ENCODE assay signal across 17 cellular contexts in the genomic region with DNA sequence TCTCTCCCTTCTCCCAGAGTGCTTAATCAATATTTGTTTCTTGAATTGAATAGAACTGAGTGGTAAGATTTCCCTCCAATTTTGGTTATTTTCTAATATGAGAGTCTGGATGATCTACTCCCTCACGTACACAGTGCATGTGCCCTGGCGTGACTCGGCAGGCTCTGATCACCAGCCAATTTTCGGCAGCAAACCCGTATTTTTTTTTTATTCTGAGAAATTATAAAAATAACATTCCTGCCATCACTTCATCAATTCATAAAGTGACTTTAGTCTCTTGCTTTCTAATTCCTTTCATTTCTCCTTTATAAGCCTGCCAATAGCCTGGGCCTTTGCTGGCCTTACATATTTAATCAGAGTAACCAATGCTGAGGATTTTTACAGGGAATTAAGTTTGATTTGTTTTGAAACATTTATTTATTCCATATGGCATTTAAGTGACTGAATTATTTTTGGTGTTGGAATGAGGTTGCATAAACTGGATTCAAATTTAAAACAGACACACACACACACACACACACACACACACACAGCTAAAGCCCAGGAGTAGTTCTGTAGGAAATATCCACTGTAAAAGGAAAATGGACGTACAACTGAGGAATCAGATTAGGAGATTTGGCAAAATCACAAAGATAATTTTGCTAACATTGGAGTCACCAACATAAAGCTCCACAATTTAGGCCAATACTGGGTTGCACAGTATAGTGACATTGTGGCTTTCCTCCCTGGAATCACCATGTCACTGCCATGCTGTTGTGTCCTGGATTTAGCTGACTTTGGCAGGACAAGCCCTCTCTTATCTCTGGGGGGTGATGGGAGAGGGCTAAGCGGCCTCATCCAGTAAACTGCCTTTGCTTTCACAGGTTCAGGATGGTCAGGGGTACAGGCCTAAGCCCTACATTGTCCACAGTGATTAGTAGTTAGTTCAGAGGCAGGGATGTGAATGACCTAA.
DNase-seq lines count a peak whose midpoint lies in the region; ATAC-seq and TF ChIP-seq lines count a peak whose summit lies in the region.
"Had no signal": no experiment of that assay in that cellular context is flagged by ENCODE, and none has a peak within 500 bp of the region (broad histone marks: within the 10 kb centered on the region; RNA-seq: fewer than 3 reads in every experiment).

No MANE protein-coding gene starts in this region.

- no peaks in the 10 kb centered on the region for H3K9me3 ChIP-seq in left ventricle myocardium inferior (replicated peaks)
- H3K9me3 ChIP-seq: A549, body of pancreas, ovary, spleen had no signal

- DNase-seq in left cardiac atrium (no peak), left ventricle myocardium inferior (no peak), astrocyte of the hippocampus (ENCODE audit: low read depth, low spot score) (peak; percentile 11), foreskin fibroblast (peak; percentile 56 to 79), DMS153 (lab: John Stamatoyannopoulos, UW) (no peak)
- no peak for DNase-seq in stimulated activated CD4-positive, alpha-beta T cell treated with anti-CD3 and anti-CD28 coated beads, Interleukin-2, amount 100 ng/mL, for 24 hours
- DNase-seq: activated CD4-positive, alpha-beta T cell treated with anti-CD3 and anti-CD28 coated beads, Interleukin-2, amount 10 ng/mL, durations not matched to agents 24 days and 14 days; activated T-cell treated with anti-CD3 and anti-CD28 coated beads, Interleukin-2, amount 50 U/mL, for 4 hours; body of pancreas; NCI-H146; NCI-H524 treated with DMSO at 0.1 percent for 48 hours; ovary; spleen had no signal

- ATAC-seq in left cardiac atrium = peak; percentile 51 to 61
- ATAC-seq in HG02852 (IDR thresholded peaks at IDR 0.05; ENCODE audit: unreplicated experiment) = no peak
- ATAC-seq in GM21367 (IDR thresholded peaks at IDR 0.05; ENCODE audit: unreplicated experiment) = no peak
- ATAC-seq: A549; activated T-cell treated with anti-CD3 and anti-CD28 coated beads, Interleukin-2, amount 50 U/mL, for 4 hours; body of pancreas; Panc1 had no signal

- no peak for TF ChIP-seq CTCF in left ventricle myocardium inferior (IDR thresholded peaks at IDR 0.05; ENCODE audit: borderline replicate concordance)
- TF ChIP-seq CTCF in foreskin fibroblast (IDR thresholded peaks at IDR 0.05; ENCODE audit: low read depth, low read length) = no peak

- intact Hi-C loops in left cardiac atrium (cut with DNase I) (no loop called here), left ventricle myocardium inferior (cut with micrococcal nuclease) (no loop called here)

- no peaks in the 10 kb centered on the region for H3K36me3 ChIP-seq in left ventricle myocardium inferior
- H3K36me3 ChIP-seq: ovary, spleen had no signal

- H3K4me1 ChIP-seq in left ventricle myocardium inferior = no peaks in the 10 kb centered on the region
- H3K4me1 ChIP-seq: A549, body of pancreas had no signal

- H3K27me3 ChIP-seq in left ventricle myocardium inferior (ENCODE audit: low read depth) = no peaks in the 10 kb centered on the region
- H3K27me3 ChIP-seq: body of pancreas, ovary, spleen had no signal

- no peak overlapping the region for H3K4me3 ChIP-seq in left ventricle myocardium inferior
- H3K4me3 ChIP-seq in foreskin fibroblast (ENCODE audit: low read depth in 1 of 2, low read length in 2 of 2) = no peak overlapping the region
- H3K4me3 ChIP-seq: A549, body of pancreas, ovary, spleen had no signal

- H3K27ac ChIP-seq in left ventricle myocardium inferior (replicated peaks) = no peak overlapping the region
- H3K27ac ChIP-seq: A549, body of pancreas, ovary had no signal

Comparison
In these comparisons a context has a peak if more than half of its experiments do, and no peak if none do; other contexts are left out.
1. ATAC-seq: peak in left cardiac atrium (2 of 2); none in HG02852 (single experiment) and GM21367 (single experiment).
2. DNase-seq: peak in astrocyte of the hippocampus (single experiment) and foreskin fibroblast (2 of 2); none in left cardiac atrium (single experiment), left ventricle myocardium inferior (single experiment), DMS153 (single experiment) and stimulated activated CD4-positive, alpha-beta T cell treated with anti-CD3 and anti-CD28 coated beads, Interleukin-2, amount 100 ng/mL, for 24 hours (0 of 2).